Comparison of ENCODE assay signal across 24 cellular contexts in genomic region chr13:63299995-63300394, GRCh38.
"Had no signal": no experiment of that assay in that cellular context is flagged by ENCODE, and none has a peak within 500 bp of the region (broad histone marks: within the 10 kb centered on the region; RNA-seq: fewer than 3 reads in every experiment).

No MANE protein-coding gene starts in this region.

- ATAC-seq: activated CD4-positive, alpha-beta T cell treated with anti-CD3 and anti-CD28 coated beads for 36 hours; activated CD8-positive, alpha-beta T cell treated with anti-CD3 and anti-CD28 coated beads for 36 hours; body of pancreas had no signal

- DNase-seq: activated CD4-positive, alpha-beta T cell treated with anti-CD3 and anti-CD28 coated beads for 36 hours; activated CD4-positive, alpha-beta T cell treated with anti-CD3 and anti-CD28 coated beads, Interleukin-2, amount 50 U/mL, for 1 hour; activated CD8-positive, alpha-beta memory T cell treated with anti-CD3 and anti-CD28 coated beads, Interleukin-2, amount 50 U/mL, for 4 hours; activated CD8-positive, alpha-beta T cell treated with anti-CD3 and anti-CD28 coated beads for 36 hours; activated effector memory CD4-positive, alpha-beta T cell treated with Interleukin-2 at 50 U/mL for 16 hours; activated naive CD4-positive, alpha-beta T cell; activated T-cell treated with anti-CD3 and anti-CD28 coated beads, Interleukin-2, amount 50 U/mL, for 24 hours; amniotic stem cell; body of pancreas; central memory CD4-positive, alpha-beta T cell; Kasumi-1; KBM-7; MV-4-11; NCI-H1092 treated with DMSO at 0.1 percent for 48 hours; NCI-H1436 treated with DMSO at 0.1 percent for 48 hours; NCI-H187; NCI-H2081; NCI-H510A treated with DMSO at 0.1 percent for 48 hours; NCI-H774; Peyer's patch; Right ventricle myocardium superior; SK-N-SH; T-helper 1 cell; WERI-Rb-1 had no signal
